23 cellular contexts compared by ENCODE assay signal in the genomic region with DNA sequence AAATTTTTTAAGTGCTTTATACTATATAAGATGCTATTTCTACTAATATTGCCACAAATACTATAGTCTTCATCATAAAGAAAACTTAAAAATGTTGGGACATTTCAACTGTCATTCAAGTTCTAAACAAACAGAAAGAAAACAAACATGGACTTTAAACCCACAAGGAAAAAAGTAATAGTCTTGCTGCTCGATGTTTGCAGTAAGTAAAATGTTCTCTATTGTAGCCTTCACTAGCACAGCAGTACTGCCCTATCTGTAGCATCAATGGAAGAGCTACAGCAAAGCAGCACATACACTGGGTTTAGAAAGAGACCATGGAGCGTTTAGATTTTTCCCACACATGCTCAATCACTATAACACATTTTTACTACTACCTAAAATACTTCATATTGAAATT.
"Had no signal": no experiment of that assay in that cellular context is flagged by ENCODE, and none has a peak within 500 bp of the region (broad histone marks: within the 10 kb centered on the region; RNA-seq: fewer than 3 reads in every experiment).

No MANE protein-coding gene starts in this region.

- H3K27ac ChIP-seq: cardiac muscle cell, esophagus squamous epithelium, left lung, thyroid gland had no signal

- H3K36me3 ChIP-seq: cardiac muscle cell, esophagus squamous epithelium, left lung, thyroid gland had no signal

- DNase-seq: activated CD4-positive, alpha-beta memory T cell treated with anti-CD3 and anti-CD28 coated beads, Interleukin-2, amount 10 ng/mL, durations not matched to agents 7 days and 5 days; activated CD4-positive, alpha-beta T cell treated with anti-CD3 and anti-CD28 coated beads for 48 hours; activated CD4-positive, CD25-positive, alpha-beta regulatory T cell; activated naive CD4-positive, alpha-beta T cell treated with Interleukin-2 at 50 U/mL for 16 hours; activated naive CD8-positive, alpha-beta T cell treated with anti-CD3 and anti-CD28 coated beads, Interleukin-2, amount 10 ng/mL, durations not matched to agents 7 days and 5 days; activated T-cell treated with anti-CD3 and anti-CD28 coated beads, Interleukin-2, amount 50 U/mL, for 1 hour; amygdala; dermis blood vessel endothelial cell; effector memory CD8-positive, alpha-beta T cell; esophagus squamous epithelium; left lung; mammary epithelial cell; midbrain; nephron progenitor cell; nucleus accumbens; retina; stimulated activated CD4-positive, alpha-beta T cell treated with anti-CD3 and anti-CD28 coated beads, Interleukin-12 subunit alpha, Interleukin-12 subunit beta, amount 100 ng/mL, for 4 hours; stimulated activated CD4-positive, alpha-beta T cell treated with anti-CD3 and anti-CD28 coated beads, Interleukin-1b, Interleukin-23, amount 100 ng/mL, for 48 hours; stimulated activated naive CD4-positive, alpha-beta T cell treated with Interleukin-2 at 50 U/mL for 16 hours; T1000; thyroid gland had no signal

- H3K4me3 ChIP-seq: cardiac muscle cell, esophagus squamous epithelium, left lung, thyroid gland had no signal

- H3K9me3 ChIP-seq: esophagus squamous epithelium, left lung, thyroid gland had no signal

- ATAC-seq: activated T-helper 17 cell treated with anti-CD3 and anti-CD28 coated beads, Interleukin-2, amount 50 U/mL, for 72 hours; effector memory CD8-positive, alpha-beta T cell; left lung had no signal

- H3K4me1 ChIP-seq: left lung, thyroid gland had no signal

- H3K27me3 ChIP-seq: cardiac muscle cell, esophagus squamous epithelium, left lung, thyroid gland had no signal
